Comparison of ENCODE assay signal across 8 cellular contexts in genomic region chr11:86301742-86302091, GRCh38. TPM values are rescaled to one million over a fixed set of nuclear protein-coding genes. Genes with fewer than 3 reads are reported as not detected.
DNase-seq lines count a peak whose midpoint lies in the region; ATAC-seq and TF ChIP-seq lines count a peak whose summit lies in the region.

No MANE protein-coding gene starts in this region.

- peak overlapping the region; percentile 88 to 99 (median 97) for H3K27ac Mint-ChIP-seq in immature natural killer cell

- H3K4me1 Mint-ChIP-seq in immature natural killer cell: peaks cover 25 to 39% of the 10 kb centered on the region in 2 donors

- no peak for TF ChIP-seq RAD21 in SK-N-SH (IDR thresholded peaks at IDR 0.05; ENCODE audit: low read length)

- 3 to 5% methylated on average over 6 of the region's 6 CpGs for WGBS in heart right ventricle, 2 donors
- WGBS in SK-N-SH (ENCODE audit: low lambda C conversion rate): 3% methylated on average over 6 of the region's 6 CpGs

- CTCF ChIA-PET in SK-N-SH (lab: Yijun Ruan, JAX): interaction anchor here (1.1 kb wide), 1 partner anchor 10 kb away, joined by 5 read pairs; no protein-coding TSS in a partner anchor

- peak overlapping the region; percentile 86 for H3K9ac ChIP-seq in SK-N-SH

- no peaks in the 10 kb centered on the region for H4K20me1 ChIP-seq in SK-N-SH (ENCODE audit: insufficient read depth)

- H3K4me1 ChIP-seq in heart right ventricle: peaks cover 0 to 27% (median 16%) of the 10 kb centered on the region in 9 donors
- peaks cover 4 to 16% of the 10 kb centered on the region in 2 experiments; a peak in 2 of 4 replicates for H3K4me1 ChIP-seq in SK-N-SH (ENCODE audit: control insufficient read depth in 1 of 2, insufficient read depth in 2 of 2, low read depth in 1 of 2, low read length in 1 of 2)
- H3K4me1 ChIP-seq in uterus: peaks cover 0 to 3% of the 10 kb centered on the region in 2 donors

- ATAC-seq in heart right ventricle (no peak), GM19035 (IDR thresholded peaks at IDR 0.05; ENCODE audit: unreplicated experiment) (no peak)

- peak overlapping the region in 6 of 10 donors; percentile 80 to 92 (median 88) for H3K27ac ChIP-seq in heart right ventricle
- H3K27ac ChIP-seq in SK-N-SH (ENCODE audit: low read depth in 2 of 2, low read length in 1 of 2): peak overlapping the region in 1 of 2 experiments; percentile 45; a peak in 1 of 4 replicates
- no peak overlapping the region for H3K27ac ChIP-seq in uterus

- H2AFZ ChIP-seq in SK-N-SH (ENCODE audit: low read depth): peak overlapping the region; percentile 91

- no peak for DNase-seq in heart right ventricle
- no peak for DNase-seq in cardiac septum (ENCODE audit: low spot score)
- no peak for DNase-seq in SK-N-SH
- no peak for DNase-seq in immature natural killer cell
- DNase-seq in uterus: no peak
- DNase-seq in NCI-H2081 treated with DMSO at 0.1 percent for 48 hours (lab: John Stamatoyannopoulos, UW): no peak
- DNase-seq in activated effector memory CD4-positive, alpha-beta T cell treated with anti-CD3 and anti-CD28 coated beads, Interleukin-2, amount 50 U/mL, for 16 hours: no peak

- no peaks in the 10 kb centered on the region for H3K9me3 Mint-ChIP-seq in immature natural killer cell

- H3K4me3 ChIP-seq in heart right ventricle: peak overlapping the region in 9 of 10 donors; percentile 70 to 94 (median 78)
- H3K4me3 ChIP-seq in SK-N-SH (ENCODE audit: low read depth in 2 of 2, low read length in 1 of 2): peak overlapping the region; percentile 83 to 91
- peak overlapping the region; percentile 76 to 84 for H3K4me3 ChIP-seq in uterus

- no peak for TF ChIP-seq EP300 in SK-N-SH (IDR thresholded peaks at IDR 0.05; ENCODE audit: borderline replicate concordance in 1 of 2, low read depth in 1 of 2, low read length in 1 of 2)

- H3K9me2 ChIP-seq in SK-N-SH: no peaks in the 10 kb centered on the region

- intact Hi-C loops in heart right ventricle (cut with DNase I) (loop anchor here in 1 of 10 donors (10.0 kb wide), 1 partner anchor 447 kb away; the partner anchor contains the start of gene CCDC83), cardiac septum (cut with DNase I) (loop anchor here (1.0 to 5.0 kb wide), 2 partner anchors 56 to 444 kb away; partner anchors contain the start of gene CCDC83), uterus (cut with DNase I; ENCODE audit: low total_unique reads) (no loop called here)

- H3K36me3 ChIP-seq in heart right ventricle (peaks cover 0 to 11% (median 0%) of the 10 kb centered on the region in 9 donors), SK-N-SH (replicated peaks in 1 of 2; ENCODE audit: control insufficient read depth in 1 of 2, insufficient read depth in 2 of 2, low read length in 1 of 2) (peaks cover 4 to 7% of the 10 kb centered on the region in 2 experiments), uterus (no peaks in the 10 kb centered on the region)

- POLR2A ChIA-PET in SK-N-SH (lab: Yijun Ruan, JAX): interaction anchor here (0.6 to 2.1 kb wide), 2 partner anchors 39 to 57 kb away, joined by 5 to 6 read pairs; partner anchors contain the start of gene EED

- peaks cover 0 to 4% (median 0%) of the 10 kb centered on the region in 3 donors for H3K36me3 Mint-ChIP-seq in immature natural killer cell

- H3K27me3 ChIP-seq in heart right ventricle (no peaks in the 10 kb centered on the region), SK-N-SH (ENCODE audit: insufficient read depth) (no peaks in the 10 kb centered on the region), uterus (no peaks in the 10 kb centered on the region)

- no peak for TF ChIP-seq POLR2A in uterus (IDR thresholded peaks at IDR 0.05)

- H3K4me2 ChIP-seq in SK-N-SH: peak overlapping the region; percentile 76

- H3F3A ChIP-seq in SK-N-SH (replicated peaks; ENCODE audit: insufficient read depth): peaks cover 8% of the 10 kb centered on the region

- H3K9me3 ChIP-seq in heart right ventricle (no peaks in the 10 kb centered on the region), SK-N-SH (no peaks in the 10 kb centered on the region; the same call in 1 of the 2 replicates), uterus (no peaks in the 10 kb centered on the region)

- H3K27me3 Mint-ChIP-seq in immature natural killer cell (ENCODE audit: low read depth in 3 of 3): peaks cover 0 to 3% (median 2%) of the 10 kb centered on the region in 3 donors

- TF ChIP-seq CTCF in heart right ventricle (IDR thresholded peaks at IDR 0.05) (no peak), SK-N-SH (IDR thresholded peaks at IDR 0.05) (no peak), uterus (IDR thresholded peaks at IDR 0.05) (no peak)

- H3K4me3 Mint-ChIP-seq in immature natural killer cell: peak overlapping the region; percentile 97 to 100 (median 99)

- peaks cover 41% of the 10 kb centered on the region for H3K79me2 ChIP-seq in SK-N-SH (ENCODE audit: insufficient read depth)

TF ChIP-seq in SK-N-SH, 30 proteins besides CTCF, POLR2A, EP300 and RAD21 (continues in another document):
- no peak for TF ChIP-seq FOXM1 (IDR thresholded peaks at IDR 0.05; ENCODE audit: low read depth)
- no peak for TF ChIP-seq FOSL2 (IDR thresholded peaks at IDR 0.05; ENCODE audit: borderline replicate concordance, low read depth)
- TF ChIP-seq RXRA (IDR thresholded peaks at IDR 0.05; ENCODE audit: borderline replicate concordance, low read depth): no peak
- TF ChIP-seq PBX3 (IDR thresholded peaks at IDR 0.05): no peak
- TF ChIP-seq FOXJ3 (CRISPR knock-in tag; IDR thresholded peaks at IDR 0.05): no peak
- no peak for TF ChIP-seq USF2 (IDR thresholded peaks at IDR 0.05; ENCODE audit: borderline replicate concordance, low read depth, low read length)
- TF ChIP-seq USF1 (IDR thresholded peaks at IDR 0.05; ENCODE audit: borderline replicate concordance, low read depth): no peak
- no peak for TF ChIP-seq RCOR1 (IDR thresholded peaks at IDR 0.05; ENCODE audit: low read length)
- TF ChIP-seq ZBTB33 (IDR thresholded peaks at IDR 0.05; ENCODE audit: borderline replicate concordance, low read depth): no peak
- TF ChIP-seq SIN3A (IDR thresholded peaks at IDR 0.05; ENCODE audit: borderline replicate concordance, low read depth, low read length): no peak

RNA-seq across cellular contexts. Expression of gene HIKESHI, which starts 0.3 kb away (rescaled TPM):
- total RNA-seq in heart right ventricle: 10 to 100 TPM; 42.5 to 54.6 (median 47.1) TPM
- polyA plus RNA-seq in heart right ventricle: 10 to 100 TPM; 44.0 to 78.7 TPM
- 37.4 TPM for total RNA-seq in cardiac septum
- polyA plus RNA-seq in SK-N-SH (2012; rRNA removed): 62.3 and 67.6 TPM in 2 replicates
- polyA plus RNA-seq in SK-N-SH (2012; cell fraction: cytosol; rRNA removed): 76.7 and 80.2 TPM in 2 replicates
- polyA plus RNA-seq in SK-N-SH (2012; cell fraction: nucleus; rRNA removed): 21.9 and 42.5 TPM in 2 replicates
- polyA plus RNA-seq in immature natural killer cell: 100 to 1,000 TPM in 1 of 3 donors, 10 to 100 TPM in 2; 80.6 to 108 (median 87.6) TPM
- 10 to 100 TPM; 42.0 to 75.9 (median 53.2) TPM for total RNA-seq in uterus

RNA-seq across cellular contexts. Expression of gene EED, which starts 57.2 kb away (rescaled TPM):
- total RNA-seq in heart right ventricle (10 to 100 TPM in 4 of 10 donors, 1 to 10 TPM in 6; 8.2 to 14.6 (median 9.6) TPM), cardiac septum (12.0 TPM), uterus (10 to 100 TPM; 16.4 to 53.8 (median 31.3) TPM)
- polyA plus RNA-seq in heart right ventricle (10 to 100 TPM in 1 of 2 donors, 1 to 10 TPM in 1; 8.0 to 17.3 TPM), SK-N-SH (2012; rRNA removed) (12.8 and 14.2 TPM in 2 replicates), immature natural killer cell (10 to 100 TPM in 1 of 3 donors, 1 to 10 TPM in 2; 1.6 to 15.6 (median 8.3) TPM)
- 13.3 and 13.9 TPM in 2 replicates for polyA plus RNA-seq in SK-N-SH (2012; cell fraction: cytosol; rRNA removed)
- 21.7 and 33.6 TPM in 2 replicates for polyA plus RNA-seq in SK-N-SH (2012; cell fraction: nucleus; rRNA removed)

Comparison
In these comparisons a context has a peak if more than half of its experiments do, and no peak if none do; other contexts are left out.
1. H3K27ac ChIP-seq: peak in heart right ventricle (6 of 10); none in uterus (0 of 2).
2. Peak in every context shown above with its lines, with median percentiles within 50 percentile points of each other: H3K4me3 ChIP-seq.